In the genomic region with DNA sequence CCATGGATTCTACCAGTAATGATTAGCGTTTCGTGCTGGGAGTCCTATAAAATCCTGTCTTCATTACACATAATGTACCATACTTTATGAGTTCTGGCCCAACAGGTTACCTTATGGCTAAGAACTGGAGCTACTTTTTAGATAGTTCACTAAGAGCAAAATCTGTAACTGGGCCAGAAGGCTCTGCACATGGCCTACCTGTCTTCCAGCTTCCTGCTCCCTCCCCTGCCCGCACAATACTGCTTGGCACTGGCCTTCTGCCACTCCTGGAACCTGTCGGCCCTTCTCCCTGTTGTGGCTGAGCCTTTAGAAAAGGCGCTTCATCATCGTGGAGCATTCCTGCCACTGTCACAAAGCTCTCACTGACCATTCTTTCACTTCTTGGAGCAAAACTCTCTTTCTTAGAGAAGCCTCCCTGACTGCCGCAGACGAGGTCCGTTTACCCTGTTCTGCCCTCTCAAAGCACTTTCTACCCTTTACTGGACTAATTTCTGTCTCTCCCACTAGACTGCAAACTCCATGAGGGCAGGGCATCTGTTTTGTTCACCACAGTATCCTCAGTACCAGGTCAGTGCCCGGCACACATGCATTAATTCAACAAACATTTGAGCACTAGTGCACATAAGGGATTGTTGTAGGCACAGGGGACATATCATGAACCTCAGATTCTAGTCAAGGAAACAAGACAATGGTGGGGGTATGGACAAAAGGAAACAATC, we compare ENCODE assay signal across 24 cellular contexts.
DNase-seq lines count a peak whose midpoint lies in the region; ATAC-seq and TF ChIP-seq lines count a peak whose summit lies in the region.
"Had no signal": no experiment of that assay in that cellular context is flagged by ENCODE, and none has a peak within 500 bp of the region (broad histone marks: within the 10 kb centered on the region; RNA-seq: fewer than 3 reads in every experiment).

No MANE protein-coding gene starts in this region.

- TF ChIP-seq POLR2A in esophagus muscularis mucosa (IDR thresholded peaks at IDR 0.05; ENCODE audit: low read depth) (no peak), stomach (IDR thresholded peaks at IDR 0.05) (no peak)

- no peaks in the 10 kb centered on the region for H3K4me1 Mint-ChIP-seq in activated T-cell treated with anti-CD3 and anti-CD28 coated beads, Interleukin-2, amount 50 U/mL, for 72 hours (ENCODE audit: low read depth)

- 95% methylated on average over 10 of the region's 10 CpGs for WGBS in esophagus muscularis mucosa
- 75 to 86% (median 83%) methylated on average over 10 of the region's 10 CpGs for WGBS in stomach, 5 donors

- intact Hi-C loops in esophagus muscularis mucosa (cut with DNase I) (no loop called here), stomach (cut with DNase I; ENCODE audit: low total_unique reads) (no loop called here), mucosa of descending colon (cut with DNase I, micrococcal nuclease) (no loop called here)

- no peak for ATAC-seq in activated T-cell treated with anti-CD3 and anti-CD28 coated beads, Interleukin-2, amount 50 U/mL, for 72 hours (replicated peaks in 1 of 2)
- no peak for ATAC-seq in mucosa of descending colon
- ATAC-seq: GM23338, HCT116, Right ventricle myocardium inferior had no signal

- H3K4me3 Mint-ChIP-seq in activated T-cell treated with anti-CD3 and anti-CD28 coated beads, Interleukin-2, amount 50 U/mL, for 72 hours, result no peak overlapping the region
- H3K4me3 Mint-ChIP-seq: CD4-positive, alpha-beta T cell; GM23338 had no signal

- DNase-seq in esophagus muscularis mucosa (ENCODE audit: extremely low spot score) (peak; percentile 75), stomach (peak; percentile 56), mucosa of descending colon (no peak), superior temporal gyrus (ENCODE audit: extremely low spot score) (no peak)
- DNase-seq in activated T-cell treated with anti-CD3 and anti-CD28 coated beads, Interleukin-2, amount 50 U/mL, for 72 hours, result no peak
- DNase-seq: BE2C; CD4-positive, alpha-beta T cell; COR-L47; DND-41; Kasumi-1; MM.1S; NCI-H1048; NCI-H1417 treated with DMSO at 0.1 percent for 48 hours; NCI-H187 treated with DMSO at 0.1 percent for 48 hours; NCI-H2107; NCI-H446 treated with DMSO at 0.1 percent for 48 hours; NCI-H526 treated with DMSO at 0.1 percent for 48 hours; OCI-M1 had no signal

- TF ChIP-seq EP300 in esophagus muscularis mucosa (IDR thresholded peaks at IDR 0.05) (no peak), stomach (IDR thresholded peaks at IDR 0.05) (no peak)

- H3K27ac ChIP-seq in C4-2B (peak overlapping the region; percentile 69), VCaP (peak overlapping the region; percentile 63), esophagus muscularis mucosa (replicated peaks in 1 of 4) (no peak overlapping the region), stomach (no peak overlapping the region)
- H3K27ac ChIP-seq: SJSA1 had no signal

- H3K9me3 ChIP-seq in esophagus muscularis mucosa (no peaks in the 10 kb centered on the region), stomach (no peaks in the 10 kb centered on the region), mucosa of descending colon (no peaks in the 10 kb centered on the region)
- H3K9me3 ChIP-seq: BE2C, SJSA1 had no signal

- H3K4me3 ChIP-seq in esophagus muscularis mucosa (no peak overlapping the region), stomach (no peak overlapping the region), mucosa of descending colon (no peak overlapping the region)
- H3K4me3 ChIP-seq: GM23338, SJSA1 had no signal

- H3K9me3 Mint-ChIP-seq in activated T-cell treated with anti-CD3 and anti-CD28 coated beads, Interleukin-2, amount 50 U/mL, for 72 hours, result no peaks in the 10 kb centered on the region
- H3K9me3 Mint-ChIP-seq: CD4-positive, alpha-beta T cell; GM23338 had no signal

- H3K4me1 ChIP-seq in esophagus muscularis mucosa (peaks cover 12 to 26% (median 20%) of the 10 kb centered on the region in 4 donors), stomach (peaks cover 0 to 30% (median 6%) of the 10 kb centered on the region in 4 donors), mucosa of descending colon (ENCODE audit: low read depth) (no peaks in the 10 kb centered on the region)

- no peaks in the 10 kb centered on the region for H3K27me3 Mint-ChIP-seq in activated T-cell treated with anti-CD3 and anti-CD28 coated beads, Interleukin-2, amount 50 U/mL, for 72 hours (ENCODE audit: low read depth)
- H3K27me3 Mint-ChIP-seq: CD4-positive, alpha-beta T cell had no signal

- H3K36me3 Mint-ChIP-seq in activated T-cell treated with anti-CD3 and anti-CD28 coated beads, Interleukin-2, amount 50 U/mL, for 72 hours (ENCODE audit: insufficient read depth in 2 of 2), result no peaks in the 10 kb centered on the region

- TF ChIP-seq CTCF in C4-2B (conservative IDR thresholded peaks at IDR 0.05) (no peak), VCaP (conservative IDR thresholded peaks at IDR 0.05) (no peak), esophagus muscularis mucosa (IDR thresholded peaks at IDR 0.05) (no peak), stomach (IDR thresholded peaks at IDR 0.05) (no peak), mucosa of descending colon (IDR thresholded peaks at IDR 0.05) (no peak)

- H3K36me3 ChIP-seq in esophagus muscularis mucosa (no peaks in the 10 kb centered on the region), stomach (no peaks in the 10 kb centered on the region), mucosa of descending colon (ENCODE audit: low read depth) (no peaks in the 10 kb centered on the region)
- H3K36me3 ChIP-seq: BE2C, SJSA1 had no signal

- H3K27me3 ChIP-seq in esophagus muscularis mucosa, result no peaks in the 10 kb centered on the region
- H3K27me3 ChIP-seq in stomach, result no peaks in the 10 kb centered on the region
- H3K27me3 ChIP-seq: BE2C, SJSA1 had no signal

- H3K27ac Mint-ChIP-seq in activated T-cell treated with anti-CD3 and anti-CD28 coated beads, Interleukin-2, amount 50 U/mL, for 72 hours, result no peak overlapping the region
- H3K27ac Mint-ChIP-seq: CD4-positive, alpha-beta T cell; GM23338 had no signal

Comparison
In these comparisons a context has a peak if more than half of its experiments do, and no peak if none do; other contexts are left out.
1. H3K27ac ChIP-seq: peak in C4-2B (single experiment) and VCaP (single experiment); none in esophagus muscularis mucosa (0 of 4) and stomach (0 of 5).
2. DNase-seq: peak in esophagus muscularis mucosa (single experiment) and stomach (single experiment); none in activated T-cell treated with anti-CD3 and anti-CD28 coated beads, Interleukin-2, amount 50 U/mL, for 72 hours (0 of 2), mucosa of descending colon (0 of 3) and superior temporal gyrus (single experiment).